10 cellular contexts compared by ENCODE assay signal in the genomic region with DNA sequence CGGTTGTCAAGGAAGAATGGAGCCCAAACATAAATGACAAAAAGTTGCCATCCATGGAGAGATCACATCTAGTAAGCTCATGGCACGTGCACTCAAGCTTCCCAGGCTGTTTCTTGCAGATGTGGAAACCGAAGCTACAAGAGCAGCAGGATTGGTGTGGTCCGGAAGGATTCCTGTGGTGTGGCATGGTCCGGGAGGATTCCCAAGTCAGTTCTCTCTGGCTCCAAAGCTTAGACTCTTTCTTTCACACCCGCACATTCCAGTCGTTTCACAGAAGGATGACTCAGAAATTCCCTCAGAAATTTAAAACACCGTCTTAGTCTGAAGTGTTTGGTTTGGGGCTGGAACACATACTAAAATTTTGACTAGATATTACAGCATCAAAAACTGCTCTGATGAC.
A peak's percentile ranks its signal among the peaks of the same experiment; 100 is the strongest.
DNase-seq lines count a peak whose midpoint lies in the region; ATAC-seq and TF ChIP-seq lines count a peak whose summit lies in the region.
"Had no signal": no experiment of that assay in that cellular context is flagged by ENCODE, and none has a peak within 500 bp of the region (broad histone marks: within the 10 kb centered on the region; RNA-seq: fewer than 3 reads in every experiment).

No MANE protein-coding gene starts in this region.

- no peak overlapping the region for H3K27ac ChIP-seq in iPS DF 6.9 (ENCODE audit: low read length)
- no peak overlapping the region for H3K27ac ChIP-seq in coronary artery

- ATAC-seq in GM21786 (IDR thresholded peaks at IDR 0.05; ENCODE audit: unreplicated experiment) (no peak), HG03439 (IDR thresholded peaks at IDR 0.05; ENCODE audit: unreplicated experiment) (no peak)

- H3K4me1 ChIP-seq in iPS DF 6.9 (ENCODE audit: control insufficient read depth, insufficient read depth, low read length): peaks cover 4% of the 10 kb centered on the region; the same call in 1 of the 2 replicates

- H3K36me3 ChIP-seq in iPS DF 6.9 (ENCODE audit: control insufficient read depth, insufficient read depth, low read length): no peaks in the 10 kb centered on the region

- TF ChIP-seq CTCF in HFF-Myc (IDR thresholded peaks at IDR 0.05; ENCODE audit: low read depth, low read length, missing control alignments) (no peak), coronary artery (IDR thresholded peaks at IDR 0.05) (no peak)

- no CpG with 5 or more reads among the region's 8 CpGs for WGBS in iPS DF 6.9 (ENCODE audit: insufficient coverage, insufficient read length)

- DNase-seq in HFF-Myc (ENCODE audit: extremely low read depth, low read depth) (peak; percentile 94), amniotic stem cell (lab: John Stamatoyannopoulos, UW) (peak; percentile 16), iPS DF 6.9 (ENCODE audit: low read depth, low spot score) (peak; percentile 48), stromal cell of bone marrow (ENCODE audit: low read depth) (peak; percentile 98), coronary artery (ENCODE audit: low spot score) (no peak)
- no peak for DNase-seq in activated effector memory CD4-positive, alpha-beta T cell treated with Interleukin-2 at 50 U/mL for 16 hours
- DNase-seq: stimulated activated CD4-positive, alpha-beta T cell treated with anti-CD3 and anti-CD28 coated beads, Interleukin-15, amount 100 ng/mL, for 24 hours; substantia nigra had no signal

- no peaks in the 10 kb centered on the region for H3K9me3 ChIP-seq in iPS DF 6.9 (ENCODE audit: control insufficient read depth, insufficient read depth, low read length)

- no peaks in the 10 kb centered on the region for H3K27me3 ChIP-seq in iPS DF 6.9 (ENCODE audit: control insufficient read depth, insufficient read depth, low read length)

- no peak overlapping the region for H3K4me3 ChIP-seq in HFF-Myc (replicated peaks; ENCODE audit: low read depth, low read length)
- no peak overlapping the region for H3K4me3 ChIP-seq in iPS DF 6.9 (ENCODE audit: low read length)
- H3K4me3 ChIP-seq in coronary artery: no peak overlapping the region

Comparison
In these comparisons a context has a peak if more than half of its experiments do, and no peak if none do; other contexts are left out.
1. DNase-seq: peak in HFF-Myc (single experiment), amniotic stem cell (single experiment), iPS DF 6.9 (single experiment) and stromal cell of bone marrow (single experiment); none in activated effector memory CD4-positive, alpha-beta T cell treated with Interleukin-2 at 50 U/mL for 16 hours (single experiment) and coronary artery (single experiment).